In genomic region chr17:75074532-75074931, GRCh38 we compare ENCODE assay signal across 15 cellular contexts.
"Had no signal": no experiment of that assay in that cellular context is flagged by ENCODE, and none has a peak within 500 bp of the region (broad histone marks: within the 10 kb centered on the region; RNA-seq: fewer than 3 reads in every experiment).

No MANE protein-coding gene starts in this region.

- H3K27me3 ChIP-seq: adrenal gland had no signal

- H3K4me1 ChIP-seq: prostate gland had no signal

- H3K36me3 ChIP-seq: adrenal gland, prostate gland had no signal

- DNase-seq: activated CD4-positive, alpha-beta T cell treated with anti-CD3 and anti-CD28 coated beads, Interleukin-2, amount 10 ng/mL, durations not matched to agents 24 days and 14 days; activated CD8-positive, alpha-beta memory T cell treated with anti-CD3 and anti-CD28 coated beads, Interleukin-2, amount 50 U/mL, for 48 hours; activated CD8-positive, alpha-beta T cell treated with anti-CD3 and anti-CD28 coated beads, Interleukin-2, amount 10 ng/mL, durations not matched to agents 7 days and 5 days; activated gamma-delta T cell; activated T-cell treated with anti-CD3 and anti-CD28 coated beads, Interleukin-2, amount 50 U/mL, for 48 hours; adrenal gland; effector CD4-positive, alpha-beta T cell; kidney; stimulated activated CD4-positive, alpha-beta T cell treated with anti-CD3 and anti-CD28 coated beads, Interleukin-4, amount 100 ng/mL, for 24 hours had no signal

- H3K4me3 ChIP-seq: adrenal gland, lung, prostate gland had no signal

- ATAC-seq: activated CD8-positive, alpha-beta T cell treated with anti-CD3 and anti-CD28 coated beads, Interleukin-2, amount 10 ng/mL, durations not matched to agents 7 days and 5 days; activated naive CD4-positive, alpha-beta T cell treated with anti-CD3 and anti-CD28 coated beads, Interleukin-2, amount 50 U/mL, for 72 hours; left lobe of liver; right cardiac atrium; stimulated activated memory B cell treated with anti-CD40 and anti-IgM and Interleukin-4, amounts not matched to agents 10 μg/mL and 1 μg/mL and 100 μg/mL, for 72 hours had no signal

- H3K9me3 ChIP-seq: adrenal gland, prostate gland had no signal
